ENCODE assay signal across 8 cellular contexts in genomic region chr6:150004101-150004782, GRCh38. TPM values are rescaled to one million over a fixed set of nuclear protein-coding genes. Genes with fewer than 3 reads are reported as not detected.
A peak's percentile ranks its signal among the peaks of the same experiment; 100 is the strongest.
DNase-seq lines count a peak whose midpoint lies in the region; ATAC-seq, FAIRE-seq and TF ChIP-seq lines count a peak whose summit lies in the region.

No MANE protein-coding gene starts in this region.

- H3K27me3 ChIP-seq in HAP-1 (ENCODE audit: low read depth), result no peaks in the 10 kb centered on the region
- H3K27me3 ChIP-seq in SJCRH30, result no peaks in the 10 kb centered on the region; the same call in 1 of the 2 replicates
- peaks cover 49% of the 10 kb centered on the region for H3K27me3 ChIP-seq in endodermal cell (ENCODE audit: control insufficient read depth, insufficient read depth, low read length, poor library complexity, severe bottlenecking)
- no peaks in the 10 kb centered on the region for H3K27me3 ChIP-seq in pancreas

- peak overlapping the region; percentile 77 for H3K4me3 Mint-ChIP-seq in endodermal cell

- H3K27ac ChIP-seq in SJCRH30 (no peak overlapping the region), endodermal cell (ENCODE audit: low read depth, low read length) (no peak overlapping the region), pancreas (no peak overlapping the region)

- DNase-seq in HAP-1 (ENCODE audit: low spot score in 2 of 2) (no peak), SJCRH30 (no peak), endodermal cell (no peak), pancreas (peak in 1 of 6 donors; percentile 29), NCI-H82 treated with DMSO at 0.1 percent for 48 hours (lab: John Stamatoyannopoulos, UW; ENCODE audit: unreplicated experiment) (no peak), NCI-H226 (no peak), pons (ENCODE audit: low spot score) (no peak)

- in situ Hi-C loops in HAP-1 (cut with MboI; ENCODE audit: low sequenced_read_pairs), result loop anchor here (25.0 kb wide), 1 partner anchor 167 kb away; no protein-coding TSS in a partner anchor

- peaks cover 9% of the 10 kb centered on the region for H3K36me3 ChIP-seq in HAP-1 (replicated peaks)
- H3K36me3 ChIP-seq in SJCRH30, result no peaks in the 10 kb centered on the region
- no peaks in the 10 kb centered on the region for H3K36me3 ChIP-seq in endodermal cell (ENCODE audit: control insufficient read depth, insufficient read depth, low read length)
- H3K36me3 ChIP-seq in pancreas, result no peaks in the 10 kb centered on the region

- no peak overlapping the region for H3K9ac ChIP-seq in endodermal cell (ENCODE audit: extremely low read depth, low read length, poor library complexity, severe bottlenecking)

- no peak overlapping the region for H3K27ac Mint-ChIP-seq in endodermal cell

- intact Hi-C loops in pancreas (cut with DNase I), result no loop called here

- no peaks in the 10 kb centered on the region for H3K9me3 Mint-ChIP-seq in endodermal cell

- 32 to 33% methylated on average over 5 to 14 of the region's 14 CpGs for WGBS in endodermal cell (ENCODE audit: insufficient coverage in 1 of 2, insufficient read length in 1 of 2), 2 experiments
- WGBS in pancreas, 2 donors, result 49 to 66% methylated on average over 10 to 14 of the region's 14 CpGs

- H3K36me3 Mint-ChIP-seq in endodermal cell (ENCODE audit: low read depth), result peaks cover 1% of the 10 kb centered on the region

- no peak for ATAC-seq in pancreas

- H3K27me3 Mint-ChIP-seq in endodermal cell (ENCODE audit: insufficient read depth), result peaks cover 46% of the 10 kb centered on the region

- peaks cover 6% of the 10 kb centered on the region for H3K4me1 Mint-ChIP-seq in endodermal cell

- FAIRE-seq in pancreas (lab: Jason Lieb, UNC), result no peak

- TF ChIP-seq CTCF in endodermal cell (conservative IDR thresholded peaks at IDR 0.05), result no peak
- no peak for TF ChIP-seq CTCF in pancreas (IDR thresholded peaks at IDR 0.05)

- H3K9me3 ChIP-seq in HAP-1 (no peaks in the 10 kb centered on the region), SJCRH30 (replicated peaks) (no peaks in the 10 kb centered on the region), endodermal cell (ENCODE audit: control insufficient read depth, low read length) (no peaks in the 10 kb centered on the region), pancreas (no peaks in the 10 kb centered on the region)

- H3K4me3 ChIP-seq in GM08714 (ENCODE audit: low read length) (peak overlapping the region; percentile 53; the same call in 1 of the 2 replicates), HAP-1 (peak overlapping the region; percentile 91), SJCRH30 (peak overlapping the region; percentile 67), endodermal cell (ENCODE audit: low read length) (peak overlapping the region; percentile 83), pancreas (peak overlapping the region; percentile 40 to 66 (median 48))

- no peaks in the 10 kb centered on the region for H3K4me1 ChIP-seq in HAP-1
- peaks cover 4% of the 10 kb centered on the region; the same call in 1 of the 2 replicates for H3K4me1 ChIP-seq in SJCRH30
- no peaks in the 10 kb centered on the region for H3K4me1 ChIP-seq in endodermal cell (ENCODE audit: control insufficient read depth, insufficient read depth, low read length)
- peaks cover 0 to 4% (median 0%) of the 10 kb centered on the region in 3 donors for H3K4me1 ChIP-seq in pancreas

RNA-seq across cellular contexts. Expression of gene RAET1L, which starts 21.1 kb away (rescaled TPM):
- total RNA-seq in SJCRH30 (2014; rRNA removed; shearing (Covaris generic)), result not detected in 2 replicates
- not detected for total RNA-seq in endodermal cell
- polyA plus RNA-seq in endodermal cell (2013, experiment 1 of 2), result not detected
- polyA plus RNA-seq in endodermal cell (2013, experiment 2 of 2), result not detected
- total RNA-seq in pancreas, result under 1 TPM in 2 of 6 donors, not detected in 4; 0.46 to 0.53 TPM
- polyA plus RNA-seq in pancreas, result not detected

RNA-seq across cellular contexts. Expression of gene ULBP1, which starts 40.5 kb away (rescaled TPM):
- 0.99 and 1.7 TPM in 2 replicates for total RNA-seq in SJCRH30 (2014; rRNA removed; shearing (Covaris generic))
- total RNA-seq in endodermal cell (under 1 TPM; 0.31 to 0.55 TPM), pancreas (1 to 10 TPM in 1 of 6 donors, under 1 TPM in 3, not detected in 2; 0.04 to 1.3 (median 0.09) TPM)
- polyA plus RNA-seq in endodermal cell (2013, experiment 1 of 2), result 4.0 TPM
- polyA plus RNA-seq in endodermal cell (2013, experiment 2 of 2), result 2.5 TPM
- polyA plus RNA-seq in pancreas, result under 1 TPM in 1 of 2 donors, not detected in 1; 0.02 TPM
